ENCODE assay signal across 23 cellular contexts in genomic region chr11:9070740-9071476, GRCh38. TPM values are rescaled to one million over a fixed set of nuclear protein-coding genes. Genes with fewer than 3 reads are reported as not detected.
DNase-seq lines count a peak whose midpoint lies in the region; ATAC-seq, FAIRE-seq and TF ChIP-seq lines count a peak whose summit lies in the region.
"Had no signal": no experiment of that assay in that cellular context is flagged by ENCODE, and none has a peak within 500 bp of the region (broad histone marks: within the 10 kb centered on the region; RNA-seq: fewer than 3 reads in every experiment).

No MANE protein-coding gene starts in this region.

- no peak for ATAC-seq in Right ventricle myocardium inferior
- ATAC-seq in GM18909 (IDR thresholded peaks at IDR 0.05; ENCODE audit: poor library complexity, unreplicated experiment) = no peak
- ATAC-seq: HepG2 had no signal

- no peak for TF ChIP-seq CTCF in brain (conservative IDR thresholded peaks at IDR 0.05)

- H3K27ac Mint-ChIP-seq in brain = peak overlapping the region in 4 of 5 experiments; percentile 45 to 61 (median 58)
- H3K27ac Mint-ChIP-seq: CD4-positive, alpha-beta T cell had no signal

- no peak for TF ChIP-seq POLR2A in GM12891 (IDR thresholded peaks at IDR 0.05; ENCODE audit: low read depth, low read length)

- peaks cover 2% of the 10 kb centered on the region for H3K27me3 Mint-ChIP-seq in brain

- FAIRE-seq in GM12891 (lab: Jason Lieb, UNC) = peak; percentile 67
- FAIRE-seq: A204.1, HepG2 had no signal

- H3K4me3 Mint-ChIP-seq in brain = peak overlapping the region in 1 of 5 experiments; percentile 4
- H3K4me3 Mint-ChIP-seq: CD4-positive, alpha-beta T cell had no signal

- peaks cover 79% of the 10 kb centered on the region for H3K4me1 Mint-ChIP-seq in brain

- intact Hi-C loops in Right ventricle myocardium inferior (cut with DNase I) = no loop called here

- H3K9me3 Mint-ChIP-seq in brain = peaks cover 0 to 3% (median 0%) of the 10 kb centered on the region in 5 experiments
- H3K9me3 Mint-ChIP-seq: CD4-positive, alpha-beta T cell had no signal

- no peaks in the 10 kb centered on the region for H3K36me3 Mint-ChIP-seq in brain

- no peak for DNase-seq in GM12891 (ENCODE audit: insufficient read length, low spot score)
- peak; percentile 19 for DNase-seq in medulla oblongata (ENCODE audit: extremely low spot score)
- peak; percentile 70 for DNase-seq in renal cortical epithelial cell (ENCODE audit: low read depth)
- no peak for DNase-seq in Right ventricle myocardium inferior (ENCODE audit: missing footprints)
- DNase-seq in stimulated activated CD8-positive, alpha-beta memory T cell treated with anti-CD3 and anti-CD28 coated beads, Interleukin-4, amount 100 ng/mL, for 48 hours = no peak
- DNase-seq: BE2C; Calu3; CD4-positive, alpha-beta T cell; DMS53; EL; GM23248; KBM-7; NCI-H1105 treated with DMSO at 0.1 percent for 48 hours; NCI-H1694; NCI-H2081 treated with DMSO at 0.1 percent for 48 hours; NCI-H510A; NCI-H774; OCI-M1; SHP77 had no signal

TF ChIP-seq in GM12891, 5 proteins besides CTCF, POLR2A, EP300 and RAD21:
- TF ChIP-seq PAX5 (IDR thresholded peaks at IDR 0.05; ENCODE audit: insufficient read depth, low read length, severe bottlenecking) = no peak
- no peak for TF ChIP-seq POU2F2 (IDR thresholded peaks at IDR 0.05; ENCODE audit: low read depth, low read length)
- TF ChIP-seq SPI1 (IDR thresholded peaks at IDR 0.05; ENCODE audit: low read depth, low read length) = no peak
- no peak for TF ChIP-seq TAF1 (IDR thresholded peaks at IDR 0.05; ENCODE audit: low read depth, low read length)
- TF ChIP-seq POLR2AphosphoS5 (IDR thresholded peaks at IDR 0.05; ENCODE audit: low read depth, low read length) = no peak

RNA-seq across cellular contexts. Expression of gene SCUBE2, which starts 20.5 kb away (rescaled TPM):
- 0.18 TPM for polyA plus RNA-seq in GM12891 (2012; ENCODE audit: low read depth, missing spikeins)
- polyA plus RNA-seq in brain (ENCODE audit: insufficient read depth, low read depth, low replicate concordance) = 1.1 TPM
- 0.87 and 1.4 TPM in 2 replicates for total RNA-seq in renal cortical epithelial cell
- total RNA-seq in Right ventricle myocardium inferior = 1.3 TPM
- total RNA-seq: Calu3, HepG2 had no signal

Comparison
In these comparisons a context has a peak if more than half of its experiments do, and no peak if none do; other contexts are left out.
1. DNase-seq: peak in medulla oblongata (single experiment) and renal cortical epithelial cell (single experiment); none in GM12891 (single experiment), Right ventricle myocardium inferior (single experiment) and stimulated activated CD8-positive, alpha-beta memory T cell treated with anti-CD3 and anti-CD28 coated beads, Interleukin-4, amount 100 ng/mL, for 48 hours (single experiment).